20 cellular contexts compared by ENCODE assay signal in the genomic region with DNA sequence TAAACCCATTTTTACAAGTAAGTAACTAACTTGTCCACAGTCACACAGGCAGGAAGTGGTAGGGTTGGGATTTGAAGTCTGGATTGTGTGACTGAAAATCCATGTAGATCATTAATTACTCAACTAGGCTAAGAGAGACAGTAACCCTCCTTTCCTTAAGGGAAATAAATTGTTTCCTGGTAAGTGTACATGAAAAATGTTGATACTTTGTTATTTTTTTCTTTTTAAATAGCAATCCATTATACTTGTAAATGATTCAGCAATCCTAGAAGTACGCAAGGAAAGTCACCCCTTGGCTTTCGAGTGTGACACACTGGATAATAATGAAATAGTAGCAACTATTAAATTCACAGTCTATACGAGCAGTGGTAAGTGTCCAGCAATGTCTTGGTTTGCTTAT. TPM values are rescaled to one million over a fixed set of nuclear protein-coding genes. Genes with fewer than 3 reads are reported as not detected.
A peak's percentile ranks its signal among the peaks of the same experiment; 100 is the strongest.
DNase-seq lines count a peak whose midpoint lies in the region; ATAC-seq lines count a peak whose summit lies in the region.
"Had no signal": no experiment of that assay in that cellular context is flagged by ENCODE, and none has a peak within 500 bp of the region (broad histone marks: within the 10 kb centered on the region; RNA-seq: fewer than 3 reads in every experiment).

No MANE protein-coding gene starts in this region.

- no peaks in the 10 kb centered on the region for H3K9me3 Mint-ChIP-seq in stimulated activated memory B cell treated with anti-CD40 and anti-IgM and Interleukin-4, amounts not matched to agents 10 μg/mL and 1 μg/mL and 100 μg/mL, for 72 hours
- no peaks in the 10 kb centered on the region for H3K9me3 Mint-ChIP-seq in CD4-positive, alpha-beta memory T cell
- H3K9me3 Mint-ChIP-seq in activated CD8-positive, alpha-beta memory T cell treated with anti-CD3 and anti-CD28 coated beads, Interleukin-2, amount 10 ng/mL, durations not matched to agents 7 days and 5 days (ENCODE audit: low read depth), result no peaks in the 10 kb centered on the region
- H3K9me3 Mint-ChIP-seq: CD8-positive, alpha-beta T cell had no signal

- H3K9me3 ChIP-seq in CD4-positive, alpha-beta memory T cell (ENCODE audit: control insufficient read depth in 1 of 2, low read length in 2 of 2), result no peaks in the 10 kb centered on the region
- H3K9me3 ChIP-seq: A549, Caco-2, HAP-1 had no signal

- CTCF ChIA-PET in CD4-positive, alpha-beta memory T cell (lab: Charles Lee; ENCODE audit: partially characterized antibody), result no interaction called here
- CTCF ChIA-PET in activated CD8-positive, alpha-beta memory T cell treated with anti-CD3 and anti-CD28 coated beads, Interleukin-2, amount 10 ng/mL, durations not matched to agents 7 days and 5 days (lab: Charles Lee), result no interaction called here

- H3K27ac ChIP-seq in CD4-positive, alpha-beta memory T cell (ENCODE audit: low read depth, low read length), result no peak overlapping the region
- H3K27ac ChIP-seq: A549 had no signal

- H3K36me3 ChIP-seq in CD4-positive, alpha-beta memory T cell (ENCODE audit: insufficient read depth, low read length), result no peaks in the 10 kb centered on the region
- H3K36me3 ChIP-seq: HAP-1 had no signal

- ATAC-seq in stimulated activated memory B cell treated with anti-CD40 and anti-IgM and Interleukin-4, amounts not matched to agents 10 μg/mL and 1 μg/mL and 100 μg/mL, for 72 hours, result no peak
- ATAC-seq in activated CD8-positive, alpha-beta memory T cell treated with anti-CD3 and anti-CD28 coated beads, Interleukin-2, amount 10 ng/mL, durations not matched to agents 7 days and 5 days, result no peak
- ATAC-seq: A549; CD8-positive, alpha-beta T cell; GM12878 had no signal

- no peak overlapping the region for H3K4me3 Mint-ChIP-seq in stimulated activated memory B cell treated with anti-CD40 and anti-IgM and Interleukin-4, amounts not matched to agents 10 μg/mL and 1 μg/mL and 100 μg/mL, for 72 hours
- no peak overlapping the region for H3K4me3 Mint-ChIP-seq in CD4-positive, alpha-beta memory T cell
- no peak overlapping the region for H3K4me3 Mint-ChIP-seq in activated CD8-positive, alpha-beta memory T cell treated with anti-CD3 and anti-CD28 coated beads, Interleukin-2, amount 10 ng/mL, durations not matched to agents 7 days and 5 days
- H3K4me3 Mint-ChIP-seq: CD8-positive, alpha-beta T cell had no signal

- H3K4me3 ChIP-seq in CD4-positive, alpha-beta memory T cell (ENCODE audit: low read length in 2 of 2), result no peak overlapping the region
- H3K4me3 ChIP-seq: A549, GM12878, HAP-1 had no signal

- intact Hi-C loops in CD4-positive, alpha-beta memory T cell (cut with micrococcal nuclease), result no loop called here

- no peaks in the 10 kb centered on the region for H3K27me3 ChIP-seq in CD4-positive, alpha-beta memory T cell (ENCODE audit: insufficient read depth, low read length)

- no peaks in the 10 kb centered on the region for H3K4me1 ChIP-seq in CD4-positive, alpha-beta memory T cell (ENCODE audit: insufficient read depth, low read length)
- H3K4me1 ChIP-seq: A549, Caco-2, HAP-1 had no signal

- H3K27ac Mint-ChIP-seq in stimulated activated memory B cell treated with anti-CD40 and anti-IgM and Interleukin-4, amounts not matched to agents 10 μg/mL and 1 μg/mL and 100 μg/mL, for 72 hours, result no peak overlapping the region
- no peak overlapping the region for H3K27ac Mint-ChIP-seq in CD4-positive, alpha-beta memory T cell
- H3K27ac Mint-ChIP-seq in activated CD8-positive, alpha-beta memory T cell treated with anti-CD3 and anti-CD28 coated beads, Interleukin-2, amount 10 ng/mL, durations not matched to agents 7 days and 5 days, result no peak overlapping the region
- H3K27ac Mint-ChIP-seq: CD8-positive, alpha-beta T cell had no signal

- DNase-seq in EH (ENCODE audit: low read depth) (peak; percentile 9), M059J (ENCODE audit: low read depth) (peak; percentile 0), astrocyte of the hippocampus (ENCODE audit: low read depth, low spot score) (peak; percentile 20), renal cortical epithelial cell (ENCODE audit: low read depth) (peak; percentile 85)
- no peak for DNase-seq in CD4-positive, alpha-beta memory T cell
- DNase-seq in activated CD8-positive, alpha-beta memory T cell treated with anti-CD3 and anti-CD28 coated beads, Interleukin-2, amount 10 ng/mL, durations not matched to agents 7 days and 5 days, result no peak
- DNase-seq: 8988T; C1 segment of cervical spinal cord; Caco-2; CD8-positive, alpha-beta T cell; DMS153; DND-41; EL; GDM1; GOT3 had no signal

- POLR2A ChIA-PET in CD4-positive, alpha-beta memory T cell (lab: Charles Lee; ENCODE audit: partially characterized antibody), result no interaction called here

- no peaks in the 10 kb centered on the region for H3K27me3 Mint-ChIP-seq in stimulated activated memory B cell treated with anti-CD40 and anti-IgM and Interleukin-4, amounts not matched to agents 10 μg/mL and 1 μg/mL and 100 μg/mL, for 72 hours
- peaks cover 13 to 16% of the 10 kb centered on the region in 2 donors for H3K27me3 Mint-ChIP-seq in CD4-positive, alpha-beta memory T cell
- peaks cover 36% of the 10 kb centered on the region for H3K27me3 Mint-ChIP-seq in activated CD8-positive, alpha-beta memory T cell treated with anti-CD3 and anti-CD28 coated beads, Interleukin-2, amount 10 ng/mL, durations not matched to agents 7 days and 5 days

- no peaks in the 10 kb centered on the region for H3K36me3 Mint-ChIP-seq in stimulated activated memory B cell treated with anti-CD40 and anti-IgM and Interleukin-4, amounts not matched to agents 10 μg/mL and 1 μg/mL and 100 μg/mL, for 72 hours
- no peaks in the 10 kb centered on the region for H3K36me3 Mint-ChIP-seq in CD4-positive, alpha-beta memory T cell
- H3K36me3 Mint-ChIP-seq in activated CD8-positive, alpha-beta memory T cell treated with anti-CD3 and anti-CD28 coated beads, Interleukin-2, amount 10 ng/mL, durations not matched to agents 7 days and 5 days, result no peaks in the 10 kb centered on the region
- H3K36me3 Mint-ChIP-seq: CD8-positive, alpha-beta T cell had no signal

- no peaks in the 10 kb centered on the region for H3K4me1 Mint-ChIP-seq in stimulated activated memory B cell treated with anti-CD40 and anti-IgM and Interleukin-4, amounts not matched to agents 10 μg/mL and 1 μg/mL and 100 μg/mL, for 72 hours
- no peaks in the 10 kb centered on the region for H3K4me1 Mint-ChIP-seq in CD4-positive, alpha-beta memory T cell
- H3K4me1 Mint-ChIP-seq in activated CD8-positive, alpha-beta memory T cell treated with anti-CD3 and anti-CD28 coated beads, Interleukin-2, amount 10 ng/mL, durations not matched to agents 7 days and 5 days, result no peaks in the 10 kb centered on the region

RNA-seq across cellular contexts. Expression of gene SPACA1, which starts 11.6 kb away (rescaled TPM):
- not detected in 2 replicates for total RNA-seq in M059J (2014; rRNA removed; shearing (Covaris generic))
- not detected in 2 replicates for total RNA-seq in renal cortical epithelial cell
- not detected for total RNA-seq in CD4-positive, alpha-beta memory T cell
- not detected for polyA plus RNA-seq in CD4-positive, alpha-beta memory T cell
- total RNA-seq in activated CD8-positive, alpha-beta memory T cell treated with anti-CD3 and anti-CD28 coated beads, Interleukin-2, amount 10 ng/mL, durations not matched to agents 7 days and 5 days, result not detected
- total RNA-seq: Caco-2; CD8-positive, alpha-beta T cell; GM12878 had no signal
- polyA plus RNA-seq: A549, BJ, GM12878 had no signal

Comparison
In these comparisons a context has a peak if more than half of its experiments do, and no peak if none do; other contexts are left out.
1. DNase-seq: peak in EH (single experiment), M059J (single experiment), astrocyte of the hippocampus (single experiment) and renal cortical epithelial cell (single experiment); none in CD4-positive, alpha-beta memory T cell (0 of 5) and activated CD8-positive, alpha-beta memory T cell treated with anti-CD3 and anti-CD28 coated beads, Interleukin-2, amount 10 ng/mL, durations not matched to agents 7 days and 5 days (single experiment).